ENCODE assay signal across 12 cellular contexts in genomic region chr3:45582407-45582806, GRCh38. TPM values are rescaled to one million over a fixed set of nuclear protein-coding genes. Genes with fewer than 3 reads are reported as not detected.
DNase-seq lines count a peak whose midpoint lies in the region; ATAC-seq, FAIRE-seq and TF ChIP-seq lines count a peak whose summit lies in the region.
"Had no signal": no experiment of that assay in that cellular context is flagged by ENCODE, and none has a peak within 500 bp of the region (broad histone marks: within the 10 kb centered on the region; RNA-seq: fewer than 3 reads in every experiment).

No MANE protein-coding gene starts in this region.

- CTCF ChIA-PET in IMR-90 (lab: Yijun Ruan, JAX) = no interaction called here

- H3K9me3 Mint-ChIP-seq in activated T-helper 1 cell treated with anti-CD3 and anti-CD28 coated beads, Interleukin-12 subunit alpha, Interleukin-12 subunit beta, Interleukin-2, Interleukin-4 antibody, amounts not matched to agents 30 ng/mL and 10 ng/mL and 1 ng/mL, durations not matched to agents 14 hours and 24 hours and 36 hours = no peaks in the 10 kb centered on the region
- H3K9me3 Mint-ChIP-seq: activated naive CD8-positive, alpha-beta T cell treated with anti-CD3 and anti-CD28 coated beads for 36 hours had no signal

- no peak overlapping the region for H3K56ac ChIP-seq in IMR-90 (ENCODE audit: extremely low read depth, insufficient read depth, low read length)

- dilution Hi-C loops in IMR-90 (cut with HindIII; ENCODE audit: low sequenced_read_pairs, unreplicated experiment) = no loop called here

- no peak overlapping the region for H2AK9ac ChIP-seq in IMR-90 (replicated peaks; ENCODE audit: low read depth, low read length, poor library complexity)

- no peak for TF ChIP-seq POLR2A in IMR-90 (IDR thresholded peaks at IDR 0.05; ENCODE audit: low read depth, low read length)

- H3K4me1 ChIP-seq in IMR-90 (ENCODE audit: control insufficient read depth, insufficient read depth, low read length) = peaks cover 9% of the 10 kb centered on the region
- peaks cover 6 to 26% (median 25%) of the 10 kb centered on the region in 5 donors for H3K4me1 ChIP-seq in subcutaneous abdominal adipose tissue (ENCODE audit: control insufficient read depth in 5 of 5, insufficient read depth in 5 of 5, low read length in 5 of 5)
- H3K4me1 ChIP-seq: Peyer's patch had no signal

- H2BK120ac ChIP-seq in IMR-90 (ENCODE audit: low read depth, low read length) = no peak overlapping the region

- H3K18ac ChIP-seq in IMR-90 (ENCODE audit: low read depth, low read length) = peak overlapping the region; percentile 2; the same call in 1 of the 2 replicates

- H2BK5ac ChIP-seq in IMR-90 (ENCODE audit: low read depth, low read length, poor library complexity, severe bottlenecking) = no peak overlapping the region

- H3K4me3 Mint-ChIP-seq in activated T-helper 1 cell treated with anti-CD3 and anti-CD28 coated beads, Interleukin-12 subunit alpha, Interleukin-12 subunit beta, Interleukin-2, Interleukin-4 antibody, amounts not matched to agents 30 ng/mL and 10 ng/mL and 1 ng/mL, durations not matched to agents 14 hours and 24 hours and 36 hours = no peak overlapping the region
- H3K4me3 Mint-ChIP-seq: activated naive CD8-positive, alpha-beta T cell treated with anti-CD3 and anti-CD28 coated beads for 36 hours had no signal

- H4K8ac ChIP-seq in IMR-90 (ENCODE audit: low read depth in 2 of 2, low read length in 2 of 2) = no peak overlapping the region

- no peaks in the 10 kb centered on the region for H3K36me3 Mint-ChIP-seq in activated T-helper 1 cell treated with anti-CD3 and anti-CD28 coated beads, Interleukin-12 subunit alpha, Interleukin-12 subunit beta, Interleukin-2, Interleukin-4 antibody, amounts not matched to agents 30 ng/mL and 10 ng/mL and 1 ng/mL, durations not matched to agents 14 hours and 24 hours and 36 hours (ENCODE audit: low read depth)
- H3K36me3 Mint-ChIP-seq: activated naive CD8-positive, alpha-beta T cell treated with anti-CD3 and anti-CD28 coated beads for 36 hours had no signal

- no peak overlapping the region for H4K5ac ChIP-seq in IMR-90 (ENCODE audit: low read depth, low read length)

- no peaks in the 10 kb centered on the region for H4K20me1 ChIP-seq in IMR-90 (ENCODE audit: insufficient read depth, low read length)

- H2BK20ac ChIP-seq in IMR-90 (ENCODE audit: low read depth, low read length) = no peak overlapping the region

- H3K9me1 ChIP-seq in IMR-90 (ENCODE audit: insufficient read depth, low read length) = no peaks in the 10 kb centered on the region

- no peaks in the 10 kb centered on the region for H3K79me1 ChIP-seq in IMR-90 (ENCODE audit: low read depth in 1 of 2, low read length in 2 of 2)

- no peak for TF ChIP-seq RAD21 in IMR-90 (IDR thresholded peaks at IDR 0.05; ENCODE audit: low read length)

- H3K27ac Mint-ChIP-seq in activated T-helper 1 cell treated with anti-CD3 and anti-CD28 coated beads, Interleukin-12 subunit alpha, Interleukin-12 subunit beta, Interleukin-2, Interleukin-4 antibody, amounts not matched to agents 30 ng/mL and 10 ng/mL and 1 ng/mL, durations not matched to agents 14 hours and 24 hours and 36 hours = no peak overlapping the region
- H3K27ac Mint-ChIP-seq: activated naive CD8-positive, alpha-beta T cell treated with anti-CD3 and anti-CD28 coated beads for 36 hours had no signal

- in situ Hi-C loops in IMR-90 (cut with MboI; ENCODE audit: low sequenced_read_pairs) = no loop called here

- no peak overlapping the region for H3K9ac ChIP-seq in IMR-90 (ENCODE audit: low read depth, low read length)
- H3K9ac ChIP-seq in subcutaneous abdominal adipose tissue (ENCODE audit: low read length in 5 of 5) = no peak overlapping the region

- no peak for FAIRE-seq in D721Med (lab: Jason Lieb, UNC)

- no peak overlapping the region for H4K91ac ChIP-seq in IMR-90 (ENCODE audit: insufficient read depth, low read depth, low read length)

- no peak overlapping the region for H3K23ac ChIP-seq in IMR-90 (ENCODE audit: low read depth, low read length)

- no peaks in the 10 kb centered on the region for H3K9me3 ChIP-seq in IMR-90 (ENCODE audit: control insufficient read depth, insufficient read depth, low read length)
- no peaks in the 10 kb centered on the region for H3K9me3 ChIP-seq in subcutaneous abdominal adipose tissue (ENCODE audit: control insufficient read depth in 5 of 5, low read length in 5 of 5)
- H3K9me3 ChIP-seq: lower lobe of right lung, Peyer's patch had no signal

- TF ChIP-seq CTCF in IMR-90 (conservative IDR thresholded peaks at IDR 0.05; ENCODE audit: low read depth, low read length) (no peak), cardiac fibroblast (IDR thresholded peaks at IDR 0.05; ENCODE audit: low read depth, low read length) (no peak), D721Med (IDR thresholded peaks at IDR 0.05; ENCODE audit: insufficient read depth, missing control alignments) (no peak)

- H3K36me3 ChIP-seq in IMR-90 (ENCODE audit: control insufficient read depth, insufficient read depth, low read length) (no peaks in the 10 kb centered on the region), subcutaneous abdominal adipose tissue (ENCODE audit: control insufficient read depth in 5 of 5, insufficient read depth in 5 of 5, low read length in 5 of 5) (no peaks in the 10 kb centered on the region)
- H3K36me3 ChIP-seq: lower lobe of right lung, Peyer's patch had no signal

- H3K4me3 ChIP-seq in IMR-90 (ENCODE audit: insufficient read depth, low read depth, low read length) (no peak overlapping the region), cardiac fibroblast (replicated peaks in 1 of 2; ENCODE audit: low read depth in 2 of 2, low read length in 2 of 2) (no peak overlapping the region), subcutaneous abdominal adipose tissue (ENCODE audit: low read depth in 1 of 5, low read length in 5 of 5) (no peak overlapping the region)
- H3K4me3 ChIP-seq: lower lobe of right lung, Peyer's patch had no signal

- POLR2A ChIA-PET in IMR-90 (lab: Charles Lee; ENCODE audit: unreplicated experiment) = no interaction called here

- intact Hi-C loops in IMR-90 (cut with micrococcal nuclease) = no loop called here
- intact Hi-C loops in activated T-helper 1 cell treated with anti-CD3 and anti-CD28 coated beads, Interleukin-12 subunit alpha, Interleukin-12 subunit beta, Interleukin-2, Interleukin-4 antibody, amounts not matched to agents 30 ng/mL and 10 ng/mL and 1 ng/mL, durations not matched to agents 14 hours and 24 hours and 36 hours (cut with micrococcal nuclease) = no loop called here

- peaks cover 15% of the 10 kb centered on the region for H3K27me3 Mint-ChIP-seq in activated T-helper 1 cell treated with anti-CD3 and anti-CD28 coated beads, Interleukin-12 subunit alpha, Interleukin-12 subunit beta, Interleukin-2, Interleukin-4 antibody, amounts not matched to agents 30 ng/mL and 10 ng/mL and 1 ng/mL, durations not matched to agents 14 hours and 24 hours and 36 hours (ENCODE audit: insufficient read depth)
- H3K27me3 Mint-ChIP-seq: activated naive CD8-positive, alpha-beta T cell treated with anti-CD3 and anti-CD28 coated beads for 36 hours had no signal

- H2BK15ac ChIP-seq in IMR-90 (ENCODE audit: low read depth, low read length) = no peak overlapping the region

- no peak overlapping the region for H3K4me2 ChIP-seq in IMR-90 (ENCODE audit: low read depth, low read length)

- DNase-seq in IMR-90 (peak; percentile 80), cardiac fibroblast (ENCODE audit: low read depth in 2 of 2) (peak; percentile 38 to 68), hepatic stellate cell (ENCODE audit: low spot score) (peak; percentile 40), D721Med (ENCODE audit: insufficient read length, low spot score) (no peak)
- DNase-seq in activated T-helper 1 cell treated with anti-CD3 and anti-CD28 coated beads, Interleukin-12 subunit alpha, Interleukin-12 subunit beta, Interleukin-2, Interleukin-4 antibody, amounts not matched to agents 30 ng/mL and 10 ng/mL and 1 ng/mL, durations not matched to agents 14 hours and 24 hours and 36 hours (ENCODE audit: low spot score) = no peak
- DNase-seq: activated CD8-positive, alpha-beta memory T cell treated with anti-CD3 and anti-CD28 coated beads for 24 hours; activated naive CD8-positive, alpha-beta T cell treated with anti-CD3 and anti-CD28 coated beads for 36 hours; GOT3; lower lobe of right lung had no signal

- H3K27ac ChIP-seq in IMR-90 (ENCODE audit: insufficient read depth, low read length) (no peak overlapping the region), subcutaneous abdominal adipose tissue (ENCODE audit: low read depth, low read length) (peak overlapping the region; percentile 3)
- H3K27ac ChIP-seq: Peyer's patch had no signal

- BruUV-seq in IMR-90 (replicated peaks; lab: Mats Ljungman, UMichigan) = no TSS peak

- H2AK5ac ChIP-seq in IMR-90 (ENCODE audit: low read depth, low read length) = no peak overlapping the region

- no peak overlapping the region for H3K4ac ChIP-seq in IMR-90 (ENCODE audit: low read depth, low read length)

- H2AFZ ChIP-seq in IMR-90 (replicated peaks; ENCODE audit: low read length, poor library complexity) = no peak overlapping the region

- WGBS in IMR-90 (ENCODE audit: extremely low coverage in 2 of 2, insufficient read length in 1 of 2), 2 experiments = no CpG with 5 or more reads among the region's 2 CpGs

- peak; percentile 87 for ATAC-seq in IMR-90 (ENCODE audit: low read depth)
- no peak for ATAC-seq in GM18909 (IDR thresholded peaks at IDR 0.05; ENCODE audit: poor library complexity, unreplicated experiment)

- H3K4me1 Mint-ChIP-seq in activated T-helper 1 cell treated with anti-CD3 and anti-CD28 coated beads, Interleukin-12 subunit alpha, Interleukin-12 subunit beta, Interleukin-2, Interleukin-4 antibody, amounts not matched to agents 30 ng/mL and 10 ng/mL and 1 ng/mL, durations not matched to agents 14 hours and 24 hours and 36 hours (ENCODE audit: low read depth) = no peaks in the 10 kb centered on the region

- H3K14ac ChIP-seq in IMR-90 (replicated peaks; ENCODE audit: low read depth, low read length) = no peak overlapping the region

- H3K27me3 ChIP-seq in IMR-90 (ENCODE audit: control insufficient read depth, insufficient read depth, low read length) = no peaks in the 10 kb centered on the region; the same call in 1 of the 2 replicates
- no peaks in the 10 kb centered on the region for H3K27me3 ChIP-seq in subcutaneous abdominal adipose tissue (ENCODE audit: control insufficient read depth in 5 of 5, insufficient read depth in 4 of 5, low read length in 5 of 5)
- H3K27me3 ChIP-seq: Peyer's patch had no signal

TF ChIP-seq in IMR-90, 13 proteins besides CTCF, POLR2A, EP300 and RAD21:
- TF ChIP-seq BHLHE40 (IDR thresholded peaks at IDR 0.05; ENCODE audit: low read depth, low read length) (peak; percentile 30; the same call in 1 of the 2 replicates), RFX5 (IDR thresholded peaks at IDR 0.05; ENCODE audit: low read depth, low read length) (no peak)

RNA-seq across cellular contexts. Expression of gene LIMD1, which starts 12.1 kb away (rescaled TPM):
- total RNA-seq in IMR-90 (2012; rRNA removed) = 21.5 and 22.5 TPM in 2 replicates
- 20.5 and 20.9 TPM in 2 replicates for polyA plus RNA-seq in IMR-90 (2012; rRNA removed)
- polyA plus RNA-seq in IMR-90 (2012; cell fraction: cytosol; rRNA removed) = 12.3 and 13.9 TPM in 2 replicates
- polyA plus RNA-seq in IMR-90 (2012; cell fraction: nucleus; rRNA removed; ENCODE audit: low replicate concordance) = 52.7 and 53.0 TPM in 2 replicates
- total RNA-seq in activated T-helper 1 cell treated with anti-CD3 and anti-CD28 coated beads, Interleukin-12 subunit alpha, Interleukin-12 subunit beta, Interleukin-2, Interleukin-4 antibody, amounts not matched to agents 30 ng/mL and 10 ng/mL and 1 ng/mL, durations not matched to agents 14 hours and 24 hours and 36 hours = 36.3 and 40.8 TPM in 2 replicates

Comparison
In these comparisons a context has a peak if more than half of its experiments do, and no peak if none do; other contexts are left out.
1. DNase-seq: peak in IMR-90 (single experiment), cardiac fibroblast (2 of 2) and hepatic stellate cell (single experiment); none in activated T-helper 1 cell treated with anti-CD3 and anti-CD28 coated beads, Interleukin-12 subunit alpha, Interleukin-12 subunit beta, Interleukin-2, Interleukin-4 antibody, amounts not matched to agents 30 ng/mL and 10 ng/mL and 1 ng/mL, durations not matched to agents 14 hours and 24 hours and 36 hours (single experiment) and D721Med (single experiment).